ENCODE assay signal across 17 cellular contexts in the genomic region with DNA sequence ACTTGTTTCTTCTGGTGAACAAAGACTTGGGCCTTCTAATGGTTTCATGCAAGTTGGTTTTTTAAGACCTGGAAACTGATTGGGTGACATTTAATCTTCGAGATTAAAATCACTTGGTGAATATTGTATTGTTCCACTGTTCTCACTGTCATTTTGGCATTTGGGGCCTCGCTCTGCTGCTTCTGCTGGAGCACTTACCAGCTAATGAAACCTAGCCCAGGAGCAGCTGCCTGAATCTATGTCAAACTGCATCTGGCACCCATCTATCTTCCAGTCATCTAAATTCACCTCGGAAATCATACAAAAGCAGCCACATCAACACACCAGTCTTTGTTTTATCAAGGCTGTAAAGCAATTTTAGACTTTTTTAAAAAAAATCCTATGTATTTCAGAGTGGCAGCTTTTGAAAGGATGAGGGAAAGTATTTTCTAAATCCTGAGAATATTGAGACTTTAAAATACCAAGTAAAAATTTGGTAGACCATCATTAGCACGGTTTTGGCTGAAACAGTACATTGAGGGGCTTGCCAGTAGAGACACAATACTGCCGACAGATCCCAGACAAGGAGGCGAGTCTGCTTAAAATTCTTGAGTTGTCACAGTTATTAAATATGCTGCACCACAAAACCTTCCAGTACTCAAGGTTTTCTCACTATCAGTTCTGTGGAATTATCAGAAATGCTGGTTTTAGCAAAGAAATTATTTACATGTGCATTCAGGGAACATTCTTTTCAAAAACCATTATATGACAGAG. TPM values are rescaled to one million over a fixed set of nuclear protein-coding genes. Genes with fewer than 3 reads are reported as not detected.
DNase-seq lines count a peak whose midpoint lies in the region; ATAC-seq and TF ChIP-seq lines count a peak whose summit lies in the region.
"Had no signal": no experiment of that assay in that cellular context is flagged by ENCODE, and none has a peak within 500 bp of the region (broad histone marks: within the 10 kb centered on the region; RNA-seq: fewer than 3 reads in every experiment).

No MANE protein-coding gene starts in this region.

- no peaks in the 10 kb centered on the region for H3K9me3 Mint-ChIP-seq in glutamatergic neuron (ENCODE audit: unreplicated experiment)
- H3K9me3 Mint-ChIP-seq: activated naive CD4-positive, alpha-beta T cell treated with anti-CD3 and anti-CD28 coated beads, Interleukin-2, amount 10 ng/mL, durations not matched to agents 7 days and 5 days had no signal

- ATAC-seq in right cardiac atrium (no peak), HG02852 (IDR thresholded peaks at IDR 0.05; ENCODE audit: unreplicated experiment) (no peak)

- no peaks in the 10 kb centered on the region for H3K36me3 Mint-ChIP-seq in glutamatergic neuron (ENCODE audit: unreplicated experiment)
- H3K36me3 Mint-ChIP-seq: activated naive CD4-positive, alpha-beta T cell treated with anti-CD3 and anti-CD28 coated beads, Interleukin-2, amount 10 ng/mL, durations not matched to agents 7 days and 5 days had no signal

- H3K9me3 ChIP-seq in left ventricle myocardium inferior (replicated peaks), result no peaks in the 10 kb centered on the region
- no peaks in the 10 kb centered on the region for H3K9me3 ChIP-seq in right cardiac atrium (ENCODE audit: control insufficient read depth, low read length)
- H3K9me3 ChIP-seq: thoracic aorta had no signal

- no peaks in the 10 kb centered on the region for H3K36me3 ChIP-seq in left ventricle myocardium inferior
- H3K36me3 ChIP-seq: thoracic aorta had no signal

- TF ChIP-seq CTCF in left ventricle myocardium inferior (IDR thresholded peaks at IDR 0.05; ENCODE audit: borderline replicate concordance) (no peak), glutamatergic neuron (IDR thresholded peaks at IDR 0.05; ENCODE audit: partially characterized antibody, unreplicated experiment) (no peak), GM10266 (IDR thresholded peaks at IDR 0.05; ENCODE audit: control insufficient read depth, insufficient read depth, low read depth, missing control alignments) (no peak)

- H3K27me3 ChIP-seq in left ventricle myocardium inferior (ENCODE audit: low read depth), result no peaks in the 10 kb centered on the region
- H3K27me3 ChIP-seq in right cardiac atrium (ENCODE audit: control insufficient read depth, insufficient read depth), result no peaks in the 10 kb centered on the region

- H3K27ac ChIP-seq in left ventricle myocardium inferior (replicated peaks) (peak overlapping the region; percentile 9), right cardiac atrium (ENCODE audit: low read length) (no peak overlapping the region)

- H3K4me1 ChIP-seq in left ventricle myocardium inferior, result no peaks in the 10 kb centered on the region
- H3K4me1 ChIP-seq in right cardiac atrium (ENCODE audit: control insufficient read depth, insufficient read depth, low read length), result no peaks in the 10 kb centered on the region

- intact Hi-C loops in left ventricle myocardium inferior (cut with micrococcal nuclease), result no loop called here
- intact Hi-C loops in right cardiac atrium (cut with DNase I), result no loop called here

- peaks cover 11% of the 10 kb centered on the region for H3K4me1 Mint-ChIP-seq in glutamatergic neuron (ENCODE audit: low read depth, unreplicated experiment)

- WGBS in right cardiac atrium, result 69% methylated on average over 6 of the region's 6 CpGs

- DNase-seq in left ventricle myocardium inferior (no peak), right cardiac atrium (no peak), SK-N-DZ (ENCODE audit: low spot score) (peak; percentile 70), glutamatergic neuron (no peak), GM10266 (ENCODE audit: extremely low spot score) (no peak), hippocampal formation (lab: John Stamatoyannopoulos, UW) (no peak)
- no peak for DNase-seq in stimulated activated CD4-positive, alpha-beta T cell treated with anti-CD3 and anti-CD28 coated beads, Interleukin-2, amount 100 ng/mL, for 48 hours
- DNase-seq: activated naive CD4-positive, alpha-beta T cell treated with anti-CD3 and anti-CD28 coated beads, Interleukin-2, amount 10 ng/mL, durations not matched to agents 7 days and 5 days; caudate nucleus; effector memory CD4-positive, alpha-beta T cell; GDM1; KG1; NCI-H187 treated with DMSO at 0.1 percent for 48 hours; NK-92 treated with Interleukin-12 subunit alpha and Interleukin-12 subunit beta, amount 100 ng/mL, for 24 hours; stimulated activated CD4-positive, alpha-beta T cell treated with anti-CD3 and anti-CD28 coated beads, Interleukin-1b, Interleukin-23, amount 100 ng/mL, for 48 hours had no signal

- H3K4me3 ChIP-seq in left ventricle myocardium inferior (no peak overlapping the region), right cardiac atrium (ENCODE audit: low read length) (no peak overlapping the region)
- H3K4me3 ChIP-seq: thoracic aorta had no signal

- no peak overlapping the region for H3K4me3 Mint-ChIP-seq in glutamatergic neuron (ENCODE audit: unreplicated experiment)
- H3K4me3 Mint-ChIP-seq: activated naive CD4-positive, alpha-beta T cell treated with anti-CD3 and anti-CD28 coated beads, Interleukin-2, amount 10 ng/mL, durations not matched to agents 7 days and 5 days had no signal

- H3K27ac Mint-ChIP-seq in glutamatergic neuron (ENCODE audit: unreplicated experiment), result peak overlapping the region; percentile 69
- H3K27ac Mint-ChIP-seq: activated naive CD4-positive, alpha-beta T cell treated with anti-CD3 and anti-CD28 coated beads, Interleukin-2, amount 10 ng/mL, durations not matched to agents 7 days and 5 days had no signal

- no peaks in the 10 kb centered on the region for H3K27me3 Mint-ChIP-seq in glutamatergic neuron (ENCODE audit: unreplicated experiment)
- H3K27me3 Mint-ChIP-seq: activated naive CD4-positive, alpha-beta T cell treated with anti-CD3 and anti-CD28 coated beads, Interleukin-2, amount 10 ng/mL, durations not matched to agents 7 days and 5 days had no signal

RNA-seq across cellular contexts. Expression of a gene that starts 26.1 kb away (rescaled TPM):
- total RNA-seq in left ventricle myocardium inferior (14.5 TPM), right cardiac atrium (10 to 100 TPM; 17.9 to 25.4 (median 20.0) TPM), glutamatergic neuron (ENCODE audit: unreplicated experiment) (15.7 TPM)
- polyA plus RNA-seq in right cardiac atrium, result 8.2 TPM
- 5.9 and 7.3 TPM in 2 replicates for polyA plus RNA-seq in SK-N-DZ (2014; cell fraction: cytosol; rRNA removed)
- polyA plus RNA-seq in SK-N-DZ (2014; cell fraction: nucleus; rRNA removed), result 3.1 and 4.2 TPM in 2 replicates
